19 cellular contexts compared by ENCODE assay signal in the genomic region with DNA sequence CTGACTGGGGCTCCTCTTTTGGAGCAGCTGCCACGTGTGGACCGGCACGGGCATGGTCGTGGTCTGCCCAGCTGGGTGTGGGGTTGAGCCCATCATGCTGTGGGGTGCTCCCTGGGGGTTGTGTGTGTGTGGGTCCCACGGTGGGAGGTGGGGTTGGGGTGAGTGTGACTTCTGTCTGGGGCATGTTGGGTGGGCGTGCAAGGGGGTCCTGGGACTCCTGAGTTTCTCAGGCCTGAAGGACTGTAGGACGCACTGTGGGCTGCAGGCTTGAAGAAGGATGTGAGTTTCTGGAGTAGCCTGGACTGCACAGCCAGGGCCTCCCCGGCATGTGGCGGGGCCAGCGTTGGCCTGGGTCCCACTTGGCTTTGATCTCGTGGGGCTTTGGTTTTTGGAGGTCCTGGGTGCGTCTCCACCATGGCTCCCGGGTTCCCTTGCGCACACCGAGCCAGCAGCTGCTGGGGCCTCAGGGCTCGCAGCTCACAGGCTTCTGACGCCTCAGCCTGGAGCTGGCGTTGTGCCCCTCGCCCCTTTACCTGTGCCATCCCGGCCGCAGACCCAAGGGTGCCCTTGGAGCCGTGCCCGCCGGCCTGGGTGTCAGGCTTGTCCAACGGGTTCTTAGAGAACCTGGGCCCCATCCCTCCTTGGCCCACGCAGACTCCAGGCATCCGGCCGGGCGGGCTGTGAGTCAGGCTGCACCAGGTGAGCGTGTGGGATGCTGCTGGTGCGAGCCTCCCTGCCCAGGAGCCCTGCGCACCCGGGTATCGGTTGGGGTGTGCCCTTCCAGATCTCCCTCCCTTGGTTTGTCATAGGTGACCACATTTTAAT. TPM values are rescaled to one million over a fixed set of nuclear protein-coding genes. Genes with fewer than 3 reads are reported as not detected.
DNase-seq lines count a peak whose midpoint lies in the region; ATAC-seq and TF ChIP-seq lines count a peak whose summit lies in the region.
"Had no signal": no experiment of that assay in that cellular context is flagged by ENCODE, and none has a peak within 500 bp of the region (broad histone marks: within the 10 kb centered on the region; RNA-seq: fewer than 3 reads in every experiment).

No MANE protein-coding gene starts in this region.

- CTCF ChIA-PET in RWPE1 (lab: Yijun Ruan, JAX): interaction anchor here (3.0 kb wide), 1 partner anchor 37 kb away, joined by 20 read pairs; no protein-coding TSS in a partner anchor

- intact Hi-C loops in CD14-positive monocyte (cut with micrococcal nuclease): no loop called here
- intact Hi-C loops in esophagus squamous epithelium (cut with DNase I): no loop called here
- intact Hi-C loops in sigmoid colon (cut with DNase I): loop anchor here (2.0 to 10.0 kb wide), 2 partner anchors 91 to 181 kb away; no protein-coding TSS in a partner anchor

- TF ChIP-seq EP300 in sigmoid colon (IDR thresholded peaks at IDR 0.05): no peak

- TF ChIP-seq POLR2A in esophagus squamous epithelium (IDR thresholded peaks at IDR 0.05) (peak in 1 of 4 donors; percentile 30), sigmoid colon (IDR thresholded peaks at IDR 0.05) (no peak)

- H3K27ac ChIP-seq in RWPE1 (peak overlapping the region; percentile 97), esophagus squamous epithelium (peak overlapping the region; percentile 81 to 95 (median 92)), sigmoid colon (no peak overlapping the region)

- H3K27me3 ChIP-seq in esophagus squamous epithelium (no peaks in the 10 kb centered on the region), sigmoid colon (no peaks in the 10 kb centered on the region)

- peak overlapping the region in 2 of 4 donors; percentile 17 to 18 for H3K4me3 ChIP-seq in esophagus squamous epithelium
- H3K4me3 ChIP-seq in sigmoid colon: no peak overlapping the region

- H3K9me3 Mint-ChIP-seq in CD14-positive monocyte: no peaks in the 10 kb centered on the region
- H3K9me3 Mint-ChIP-seq: activated CD4-positive, alpha-beta memory T cell treated with anti-CD3 and anti-CD28 coated beads, Interleukin-2, amount 10 ng/mL, durations not matched to agents 7 days and 5 days; central memory CD8-positive, alpha-beta T cell; immature natural killer cell had no signal

- H3K4me1 Mint-ChIP-seq in CD14-positive monocyte: peaks cover 57% of the 10 kb centered on the region

- H3K4me3 Mint-ChIP-seq in CD14-positive monocyte: no peak overlapping the region
- H3K4me3 Mint-ChIP-seq: activated CD4-positive, alpha-beta memory T cell treated with anti-CD3 and anti-CD28 coated beads, Interleukin-2, amount 10 ng/mL, durations not matched to agents 7 days and 5 days; central memory CD8-positive, alpha-beta T cell; immature natural killer cell had no signal

- no peaks in the 10 kb centered on the region for H3K9me3 ChIP-seq in esophagus squamous epithelium
- no peaks in the 10 kb centered on the region for H3K9me3 ChIP-seq in sigmoid colon

- H3K4me1 ChIP-seq in esophagus squamous epithelium (peaks cover 30 to 100% (median 35%) of the 10 kb centered on the region in 3 donors), sigmoid colon (peaks cover 0 to 24% (median 21%) of the 10 kb centered on the region in 4 donors)

- POLR2A ChIA-PET in RWPE1 (lab: Yijun Ruan, JAX; ENCODE audit: low non-redundant PET): interaction anchor here (0.8 to 2.3 kb wide), 4 partner anchors 14 to 37 kb away, joined by 3 to 12 read pairs (median 6); a partner anchor contains a TSS

- H3K36me3 ChIP-seq in esophagus squamous epithelium: peaks cover 0 to 37% (median 6%) of the 10 kb centered on the region in 3 donors
- H3K36me3 ChIP-seq in sigmoid colon: peaks cover 0 to 28% (median 14%) of the 10 kb centered on the region in 4 donors

- no peak for ATAC-seq in GM21515 (IDR thresholded peaks at IDR 0.05; ENCODE audit: unreplicated experiment)
- ATAC-seq in GM18858 (IDR thresholded peaks at IDR 0.05; ENCODE audit: unreplicated experiment): no peak

- H3K27me3 Mint-ChIP-seq in CD14-positive monocyte (ENCODE audit: low read depth in 3 of 3): peaks cover 0 to 2% (median 0%) of the 10 kb centered on the region in 3 donors
- H3K27me3 Mint-ChIP-seq: activated CD4-positive, alpha-beta memory T cell treated with anti-CD3 and anti-CD28 coated beads, Interleukin-2, amount 10 ng/mL, durations not matched to agents 7 days and 5 days; central memory CD8-positive, alpha-beta T cell had no signal

- DNase-seq in CD14-positive monocyte (ENCODE audit: low spot score) (peak; percentile 27), RWPE1 (ENCODE audit: low spot score) (peak; percentile 94), esophagus squamous epithelium (lab: John Stamatoyannopoulos, UW) (no peak), sigmoid colon (peak; percentile 56), UCSD-AML1 (lab: John Stamatoyannopoulos, UW; ENCODE audit: unreplicated experiment) (no peak)
- DNase-seq in stimulated activated CD4-positive, alpha-beta T cell treated with anti-CD3 and anti-CD28 coated beads, Interleukin-12 subunit alpha, Interleukin-12 subunit beta, amount 100 ng/mL, for 4 hours: no peak
- DNase-seq: activated CD4-positive, alpha-beta memory T cell treated with anti-CD3 and anti-CD28 coated beads, Interleukin-2, amount 10 ng/mL, durations not matched to agents 7 days and 5 days; activated T-cell treated with anti-CD3 and anti-CD28 coated beads, Interleukin-2, amount 50 U/mL, for 48 hours; DMS153; immature natural killer cell; occipital lobe; stimulated activated naive CD4-positive, alpha-beta T cell had no signal

- H3K27ac Mint-ChIP-seq in CD14-positive monocyte: peak overlapping the region in 1 of 7 donors; percentile 25
- H3K27ac Mint-ChIP-seq: activated CD4-positive, alpha-beta memory T cell treated with anti-CD3 and anti-CD28 coated beads, Interleukin-2, amount 10 ng/mL, durations not matched to agents 7 days and 5 days had no signal

- no peak for TF ChIP-seq CTCF in CD14-positive monocyte (IDR thresholded peaks at IDR 0.05)
- TF ChIP-seq CTCF in RWPE1 (conservative IDR thresholded peaks at IDR 0.05; ENCODE audit: low read depth): no peak
- TF ChIP-seq CTCF in esophagus squamous epithelium (IDR thresholded peaks at IDR 0.05): no peak
- no peak for TF ChIP-seq CTCF in sigmoid colon (IDR thresholded peaks at IDR 0.05)

- WGBS in esophagus squamous epithelium, 2 donors: 40 to 80% methylated on average over 10 to 14 of the region's 34 CpGs
- 88 to 89% methylated on average over 34 of the region's 34 CpGs for WGBS in sigmoid colon, 2 donors

- peaks cover 35 to 38% of the 10 kb centered on the region in 2 donors for H3K36me3 Mint-ChIP-seq in CD14-positive monocyte

RNA-seq across cellular contexts. Expression of a gene that starts 34.4 kb away (rescaled TPM):
- not detected for polyA plus RNA-seq in CD14-positive monocyte
- total RNA-seq in esophagus squamous epithelium: 100 to 1,000 TPM in 2 of 4 donors, 10 to 100 TPM in 2; 55.4 to 253 (median 96.8) TPM
- total RNA-seq in sigmoid colon: not detected
- polyA plus RNA-seq in sigmoid colon: under 1 TPM in 1 of 3 donors, not detected in 2; 0.01 TPM
- total RNA-seq: activated CD4-positive, alpha-beta memory T cell treated with anti-CD3 and anti-CD28 coated beads, Interleukin-2, amount 10 ng/mL, durations not matched to agents 7 days and 5 days; LHCN-M2; NCI-H460; occipital lobe; OCI-LY7; skeletal muscle tissue had no signal

Comparison
In these comparisons a context has a peak if more than half of its experiments do, and no peak if none do; other contexts are left out.
1. DNase-seq: peak in CD14-positive monocyte (single experiment), RWPE1 (single experiment) and sigmoid colon (single experiment); none in esophagus squamous epithelium (single experiment), UCSD-AML1 (single experiment) and stimulated activated CD4-positive, alpha-beta T cell treated with anti-CD3 and anti-CD28 coated beads, Interleukin-12 subunit alpha, Interleukin-12 subunit beta, amount 100 ng/mL, for 4 hours (single experiment).
2. H3K27ac ChIP-seq: peak in RWPE1 (single experiment) and esophagus squamous epithelium (4 of 4); none in sigmoid colon (0 of 4).
3. RNA of a gene that starts 34.4 kb away (total RNA-seq): 55.4 to 253 TPM in esophagus squamous epithelium; not detected in sigmoid colon; every median in the first group is over 10 times any median in the second.